In the genomic region with DNA sequence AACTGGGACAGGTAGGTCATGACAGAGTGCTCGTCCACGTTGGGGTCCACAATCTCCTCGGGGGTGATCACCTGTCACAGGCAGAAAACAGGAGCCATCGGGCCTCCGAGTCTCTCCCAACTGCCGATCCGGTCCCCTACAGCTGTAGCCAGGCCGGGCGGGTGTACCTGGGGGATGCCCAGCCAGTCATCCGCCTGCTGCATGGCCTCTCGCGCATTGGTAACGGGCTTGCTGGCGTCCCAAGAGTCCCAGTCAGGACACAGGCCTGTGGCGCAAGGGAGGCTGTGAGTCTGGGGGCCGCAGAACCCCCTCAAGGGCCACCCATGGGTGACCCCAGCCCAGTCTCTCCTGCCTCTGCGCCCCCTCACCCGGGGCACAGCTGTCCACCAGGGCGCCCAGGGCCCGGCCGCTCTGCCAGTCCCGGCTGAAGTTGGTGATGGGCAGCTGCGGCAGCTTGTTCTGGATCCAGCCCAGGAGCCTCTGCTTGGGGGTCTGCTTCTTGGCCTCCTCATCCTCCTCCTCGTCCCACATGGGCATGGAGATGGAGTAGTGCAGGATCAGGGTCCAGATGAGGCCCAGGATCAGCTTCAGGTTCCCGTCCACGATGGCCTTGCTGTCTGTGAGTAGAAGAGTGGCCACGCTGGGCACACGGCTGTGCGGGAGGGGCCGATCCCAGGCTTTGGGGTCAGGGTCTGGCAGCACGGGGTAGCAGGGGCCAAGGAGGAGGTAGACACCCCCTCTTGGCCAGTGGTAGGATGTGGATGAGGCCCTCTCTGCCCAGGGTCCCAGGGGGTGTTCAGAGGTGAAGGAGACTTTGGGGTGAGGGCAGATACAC, we compare ENCODE assay signal across 9 cellular contexts. TPM values are rescaled to one million over a fixed set of nuclear protein-coding genes. Genes with fewer than 3 reads are reported as not detected.
DNase-seq lines count a peak whose midpoint lies in the region; ATAC-seq, FAIRE-seq and TF ChIP-seq lines count a peak whose summit lies in the region.
"Had no signal": no experiment of that assay in that cellular context is flagged by ENCODE, and none has a peak within 500 bp of the region (broad histone marks: within the 10 kb centered on the region; RNA-seq: fewer than 3 reads in every experiment).

No MANE protein-coding gene starts in this region.

- H3K9me3 ChIP-seq in A549 (no peaks in the 10 kb centered on the region), colonic mucosa (no peaks in the 10 kb centered on the region)

- no peak for TF ChIP-seq EP300 in A549 (IDR thresholded peaks at IDR 0.05)

- H3K4me1 ChIP-seq in A549 (peaks cover 54% of the 10 kb centered on the region), colonic mucosa (no peaks in the 10 kb centered on the region)

- ATAC-seq in A549, result no peak
- ATAC-seq in HG03354 (IDR thresholded peaks at IDR 0.05; ENCODE audit: poor library complexity, severe bottlenecking, unreplicated experiment), result no peak
- ATAC-seq in GM18868 (IDR thresholded peaks at IDR 0.05; ENCODE audit: unreplicated experiment), result no peak
- no peak for ATAC-seq in GM21381 (IDR thresholded peaks at IDR 0.05; ENCODE audit: unreplicated experiment)

- WGBS in A549 (ENCODE audit: missing lambda C conversion rate), result 80% methylated on average over 1 of the region's 31 CpGs

- H3K27me3 Mint-ChIP-seq in IgD-negative memory B cell, result no peaks in the 10 kb centered on the region
- no peaks in the 10 kb centered on the region for H3K27me3 Mint-ChIP-seq in nephron (ENCODE audit: low read depth)

- peak overlapping the region; percentile 92 to 99 (median 98) for H3K4me3 Mint-ChIP-seq in IgD-negative memory B cell
- peak overlapping the region; percentile 77 to 97 (median 95) for H3K4me3 Mint-ChIP-seq in nephron

- H3K27ac ChIP-seq in A549 (peak overlapping the region; percentile 98 to 100), colonic mucosa (peak overlapping the region; percentile 69)

- H3K4me3 ChIP-seq in A549, result peak overlapping the region; percentile 98
- H3K4me3 ChIP-seq in colonic mucosa, result peak overlapping the region; percentile 44

- POLR2A ChIA-PET in A549 (lab: Yijun Ruan, JAX), result interaction anchor here (1.0 kb wide), 1 partner anchor 30 kb away, joined by 3 read pairs; the partner anchor contains the start of gene RPL10

- intact Hi-C loops in colonic mucosa (cut with DNase I), result no loop called here

- H3K4me2 ChIP-seq in A549, result peak overlapping the region; percentile 93

- H3K36me3 ChIP-seq in colonic mucosa, result no peaks in the 10 kb centered on the region

- peaks cover 4 to 13% (median 9%) of the 10 kb centered on the region in 3 donors for H3K4me1 Mint-ChIP-seq in IgD-negative memory B cell
- H3K4me1 Mint-ChIP-seq in nephron, result no peaks in the 10 kb centered on the region

- peak overlapping the region; percentile 35 to 46 for H3K9ac ChIP-seq in colonic mucosa (ENCODE audit: low read depth in 2 of 2, low read length in 2 of 2)

- TF ChIP-seq CTCF in A549 (IDR thresholded peaks at IDR 0.05) (no peak), colonic mucosa (IDR thresholded peaks at IDR 0.05) (no peak), nephron (IDR thresholded peaks at IDR 0.05; ENCODE audit: unreplicated experiment in 3 of 3) (no peak)

- FAIRE-seq in A549 (lab: Jason Lieb, UNC), result no peak

- H3K27ac Mint-ChIP-seq in IgD-negative memory B cell (peak overlapping the region; percentile 90 to 99 (median 92)), nephron (peak overlapping the region in 1 of 3 experiments; percentile 48)

- H3K27me3 ChIP-seq in colonic mucosa, result no peaks in the 10 kb centered on the region

- H3K36me3 Mint-ChIP-seq in IgD-negative memory B cell, result no peaks in the 10 kb centered on the region
- peaks cover 27% of the 10 kb centered on the region for H3K36me3 Mint-ChIP-seq in nephron (ENCODE audit: low read depth)

- no peak for DNase-seq in A549 (ENCODE audit: low read depth in 1 of 2, low spot score in 1 of 2)
- DNase-seq in colonic mucosa, result no peak
- DNase-seq in NCI-H524 treated with DMSO at 0.1 percent for 48 hours (lab: John Stamatoyannopoulos, UW), result no peak
- DNase-seq: EL had no signal

- CTCF ChIA-PET in A549 (lab: Yijun Ruan, JAX), result interaction anchor here (1.3 to 2.6 kb wide), 3 partner anchors 13 to 20 kb away, joined by 3 to 9 read pairs (median 5); no protein-coding TSS in a partner anchor

- TF ChIP-seq RAD21 in A549 (conservative IDR thresholded peaks at IDR 0.05 in 1 of 2, IDR thresholded peaks at IDR 0.05 in 1 of 2), result no peak

- TF ChIP-seq POLR2A in A549 (IDR thresholded peaks at IDR 0.05; ENCODE audit: low read length), result no peak

- H3K9me3 Mint-ChIP-seq in IgD-negative memory B cell (no peaks in the 10 kb centered on the region), nephron (peaks cover 5% of the 10 kb centered on the region)

TF ChIP-seq in A549, 52 proteins besides CTCF, POLR2A, EP300 and RAD21 (continues in another document):
- TF ChIP-seq SREBF2 (IDR thresholded peaks at IDR 0.05) (no peak), POLR2AphosphoS2 (conservative IDR thresholded peaks at IDR 0.05; ENCODE audit: low read length) (no peak), RARB (CRISPR knock-in tag; IDR thresholded peaks at IDR 0.05) (no peak), JUN (IDR thresholded peaks at IDR 0.05) (no peak; a peak in 1 of 5 replicates), MYC (IDR thresholded peaks at IDR 0.05; ENCODE audit: borderline replicate concordance, low read length) (no peak), USF2 (IDR thresholded peaks at IDR 0.05) (no peak), NR3C1 (IDR thresholded peaks at IDR 0.05) (no peak), KDM5A (IDR thresholded peaks at IDR 0.05) (no peak)
- TF ChIP-seq, protein P1, sequence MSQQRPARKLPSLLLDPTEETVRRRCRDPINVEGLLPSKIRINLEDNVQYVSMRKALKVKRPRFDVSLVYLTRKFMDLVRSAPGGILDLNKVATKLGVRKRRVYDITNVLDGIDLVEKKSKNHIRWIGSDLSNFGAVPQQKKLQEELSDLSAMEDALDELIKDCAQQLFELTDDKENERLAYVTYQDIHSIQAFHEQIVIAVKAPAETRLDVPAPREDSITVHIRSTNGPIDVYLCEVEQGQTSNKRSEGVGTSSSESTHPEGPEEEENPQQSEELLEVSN (IDR thresholded peaks at IDR 0.05; ENCODE audit: borderline replicate concordance, low read depth), result no peak

RNA-seq across cellular contexts. Expression of gene FLNA, which starts 6.7 kb away (rescaled TPM):
- 303 and 351 TPM in 2 replicates for polyA plus RNA-seq in A549 (2011; rRNA removed)
- 552 and 728 TPM in 2 replicates for polyA plus RNA-seq in A549 (2012; cell fraction: cytosol; rRNA removed)
- 3,208 and 3,689 TPM in 2 replicates for polyA plus RNA-seq in A549 (2012; cell fraction: nucleus; rRNA removed)
- polyA plus RNA-seq in A549 (2017; fragmentation: RNase III; extraction: RNeasy Plus Mini Kit Qiagen cat#74134 plus additional on column Dnase treatment), result 1,116 to 1,252 TPM (median 1,118 TPM) in 3 replicates
- 1,164 and 1,868 TPM in 2 replicates for polyA minus RNA-seq in A549 (2011; rRNA and poly(A)+ RNA removed)
- polyA plus RNA-seq in IgD-negative memory B cell, result 396 TPM
- 100 to 1,000 TPM; 124 to 773 TPM for total RNA-seq in colonic mucosa

RNA-seq across cellular contexts. Expression of gene EMD, which starts 11.4 kb away (rescaled TPM):
- polyA plus RNA-seq in A549 (2011; rRNA removed) (34.6 and 40.7 TPM in 2 replicates), A549 (2017; fragmentation: RNase III; extraction: RNeasy Plus Mini Kit Qiagen cat#74134 plus additional on column Dnase treatment) (126 to 131 TPM (median 130 TPM) in 3 replicates), IgD-negative memory B cell (32.4 TPM)
- 69.1 and 94.4 TPM in 2 replicates for polyA plus RNA-seq in A549 (2012; cell fraction: cytosol; rRNA removed)
- polyA plus RNA-seq in A549 (2012; cell fraction: nucleus; rRNA removed), result 86.5 and 123 TPM in 2 replicates
- 44.1 and 55.6 TPM in 2 replicates for polyA minus RNA-seq in A549 (2011; rRNA and poly(A)+ RNA removed)
- total RNA-seq in colonic mucosa, result 10 to 100 TPM; 44.4 to 49.1 TPM

RNA-seq across cellular contexts. Expression of gene RPL10, which starts 30.5 kb away (rescaled TPM):
- polyA plus RNA-seq in A549 (2011; rRNA removed) (3,216 and 3,468 TPM in 2 replicates), A549 (2017; fragmentation: RNase III; extraction: RNeasy Plus Mini Kit Qiagen cat#74134 plus additional on column Dnase treatment) (4,594 to 4,829 TPM (median 4,804 TPM) in 3 replicates), IgD-negative memory B cell (5,716 TPM)
- 4,988 and 5,624 TPM in 2 replicates for polyA plus RNA-seq in A549 (2012; cell fraction: cytosol; rRNA removed)
- 3,974 and 5,274 TPM in 2 replicates for polyA plus RNA-seq in A549 (2012; cell fraction: nucleus; rRNA removed)
- polyA minus RNA-seq in A549 (2011; rRNA and poly(A)+ RNA removed), result 1,628 and 1,978 TPM in 2 replicates
- total RNA-seq in colonic mucosa, result 1,000 to 10,000 TPM; 1,915 to 2,641 TPM

RNA-seq across cellular contexts. Expression of gene DNASE1L1, which starts 41.4 kb away (rescaled TPM):
- polyA plus RNA-seq in A549 (2011; rRNA removed), result 14.3 and 21.6 TPM in 2 replicates
- 16.3 and 23.8 TPM in 2 replicates for polyA plus RNA-seq in A549 (2012; cell fraction: cytosol; rRNA removed)
- polyA plus RNA-seq in A549 (2012; cell fraction: nucleus; rRNA removed), result 38.6 and 39.1 TPM in 2 replicates
- polyA plus RNA-seq in A549 (2017; fragmentation: RNase III; extraction: RNeasy Plus Mini Kit Qiagen cat#74134 plus additional on column Dnase treatment), result 20.9 to 24.5 TPM (median 24.4 TPM) in 3 replicates
- polyA minus RNA-seq in A549 (2011; rRNA and poly(A)+ RNA removed), result 15.2 and 23.5 TPM in 2 replicates
- 29.4 TPM for polyA plus RNA-seq in IgD-negative memory B cell
- 10 to 100 TPM; 19.1 to 29.2 TPM for total RNA-seq in colonic mucosa

RNA-seq across cellular contexts. Expression of gene TAFAZZIN, which starts 43.6 kb away (rescaled TPM):
- 32.6 and 36.9 TPM in 2 replicates for polyA plus RNA-seq in A549 (2011; rRNA removed)
- polyA plus RNA-seq in A549 (2012; cell fraction: cytosol; rRNA removed), result 35.6 and 45.5 TPM in 2 replicates
- 150 and 154 TPM in 2 replicates for polyA plus RNA-seq in A549 (2012; cell fraction: nucleus; rRNA removed)
- polyA plus RNA-seq in A549 (2017; fragmentation: RNase III; extraction: RNeasy Plus Mini Kit Qiagen cat#74134 plus additional on column Dnase treatment), result 25.7 to 36.3 TPM (median 34.4 TPM) in 3 replicates
- 28.0 and 35.3 TPM in 2 replicates for polyA minus RNA-seq in A549 (2011; rRNA and poly(A)+ RNA removed)
- 51.3 TPM for polyA plus RNA-seq in IgD-negative memory B cell
- total RNA-seq in colonic mucosa, result 10 to 100 TPM; 33.2 to 54.5 TPM
